In the genomic region with DNA sequence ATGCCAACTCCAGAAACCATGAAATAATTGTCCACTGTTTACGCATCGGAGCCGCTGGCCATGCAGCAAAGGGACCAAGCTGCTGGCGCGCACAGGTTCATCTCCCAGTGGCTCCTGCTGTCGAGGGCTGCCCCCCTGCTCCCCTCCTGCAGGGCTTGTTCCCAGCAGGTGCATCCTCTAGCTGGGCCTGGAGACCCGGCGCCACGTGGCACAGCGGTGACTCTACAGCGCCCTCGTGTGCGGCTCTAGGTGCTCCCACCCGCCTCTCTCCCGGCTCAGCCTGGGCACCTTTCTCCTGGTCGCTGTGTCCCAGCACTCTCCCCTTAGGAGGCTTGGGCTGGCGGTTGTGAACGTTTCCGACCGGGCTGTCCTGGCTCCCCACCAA, we compare ENCODE assay signal across 15 cellular contexts. TPM values are rescaled to one million over a fixed set of nuclear protein-coding genes. Genes with fewer than 3 reads are reported as not detected.
DNase-seq lines count a peak whose midpoint lies in the region; ATAC-seq lines count a peak whose summit lies in the region.
"Had no signal": no experiment of that assay in that cellular context is flagged by ENCODE, and none has a peak within 500 bp of the region (broad histone marks: within the 10 kb centered on the region; RNA-seq: fewer than 3 reads in every experiment).

No MANE protein-coding gene starts in this region.

- no peak overlapping the region for H2AFZ ChIP-seq in neuronal stem cell (ENCODE audit: low read length)

- H3K9me3 Mint-ChIP-seq in activated naive CD8-positive, alpha-beta T cell treated with anti-CD3 and anti-CD28 coated beads for 36 hours: peaks cover 3% of the 10 kb centered on the region
- no peaks in the 10 kb centered on the region for H3K9me3 Mint-ChIP-seq in activated naive CD8-positive, alpha-beta T cell treated with anti-CD3 and anti-CD28 coated beads, Interleukin-2, amount 50 U/mL, for 24 hours
- H3K9me3 Mint-ChIP-seq: CD4-positive, alpha-beta T cell; T-cell had no signal

- H3K4me2 ChIP-seq in neuronal stem cell (ENCODE audit: insufficient read depth, low read length, poor library complexity, severe bottlenecking): no peak overlapping the region

- peaks cover 1% of the 10 kb centered on the region for H3K27me3 ChIP-seq in H7 (ENCODE audit: control insufficient read depth, insufficient read depth, low read length)
- no peaks in the 10 kb centered on the region for H3K27me3 ChIP-seq in neuronal stem cell (ENCODE audit: control insufficient read depth in 3 of 3, insufficient read depth in 3 of 3, low read depth in 1 of 3, low read length in 3 of 3)

- no peaks in the 10 kb centered on the region for H3K4me1 ChIP-seq in neuronal stem cell (ENCODE audit: control insufficient read depth in 2 of 2, insufficient read depth in 1 of 2, low read depth in 1 of 2, low read length in 2 of 2)

- peak overlapping the region; percentile 8 for H3K27ac Mint-ChIP-seq in activated naive CD8-positive, alpha-beta T cell treated with anti-CD3 and anti-CD28 coated beads for 36 hours
- no peak overlapping the region for H3K27ac Mint-ChIP-seq in activated naive CD8-positive, alpha-beta T cell treated with anti-CD3 and anti-CD28 coated beads, Interleukin-2, amount 50 U/mL, for 24 hours
- peak overlapping the region; percentile 27 for H3K27ac Mint-ChIP-seq in T-helper 17 cell
- H3K27ac Mint-ChIP-seq: CD4-positive, alpha-beta T cell; T-cell had no signal

- H3K36me3 ChIP-seq in H7 (replicated peaks; ENCODE audit: control insufficient read depth, insufficient read depth, low read length) (no peaks in the 10 kb centered on the region), neuronal stem cell (replicated peaks in 1 of 2; ENCODE audit: control insufficient read depth in 2 of 2, insufficient read depth in 2 of 2, low read length in 2 of 2) (no peaks in the 10 kb centered on the region)

- peak overlapping the region; percentile 90 for H2AK5ac ChIP-seq in neuronal stem cell (ENCODE audit: low read depth, low read length)

- no peak overlapping the region for H3K4ac ChIP-seq in neuronal stem cell (ENCODE audit: low read length)

- H3K23ac ChIP-seq in neuronal stem cell (ENCODE audit: low read depth, low read length, poor library complexity): no peak overlapping the region

- peak overlapping the region; percentile 89 for H2BK12ac ChIP-seq in neuronal stem cell (ENCODE audit: low read length)

- H3K27me3 Mint-ChIP-seq in activated naive CD8-positive, alpha-beta T cell treated with anti-CD3 and anti-CD28 coated beads for 36 hours: peaks cover 9% of the 10 kb centered on the region
- H3K27me3 Mint-ChIP-seq in activated naive CD8-positive, alpha-beta T cell treated with anti-CD3 and anti-CD28 coated beads, Interleukin-2, amount 50 U/mL, for 24 hours: peaks cover 10% of the 10 kb centered on the region
- peaks cover 11% of the 10 kb centered on the region for H3K27me3 Mint-ChIP-seq in T-helper 17 cell
- H3K27me3 Mint-ChIP-seq: CD4-positive, alpha-beta T cell had no signal

- DNase-seq in activated naive CD8-positive, alpha-beta T cell treated with anti-CD3 and anti-CD28 coated beads for 36 hours: no peak
- no peak for DNase-seq in activated naive CD8-positive, alpha-beta T cell treated with anti-CD3 and anti-CD28 coated beads, Interleukin-2, amount 50 U/mL, for 24 hours
- peak; percentile 72 for DNase-seq in H7
- no peak for DNase-seq in T-helper 17 cell
- no peak for DNase-seq in neuronal stem cell (ENCODE audit: low spot score)
- no peak for DNase-seq in stimulated activated CD4-positive, alpha-beta T cell treated with anti-CD3 and anti-CD28 coated beads, Interleukin-2, amount 100 ng/mL, for 24 hours
- DNase-seq in stimulated activated CD4-positive, alpha-beta T cell treated with anti-CD3 and anti-CD28 coated beads, Interleukin-4, amount 100 ng/mL, for 4 hours: no peak
- no peak for DNase-seq in RKO (ENCODE audit: low spot score)
- DNase-seq: CD4-positive, alpha-beta T cell; DMS79 treated with DMSO at 0.1 percent for 48 hours; NCI-H1694; NCI-H69; T-cell had no signal

- no peak overlapping the region for H2BK120ac ChIP-seq in neuronal stem cell (ENCODE audit: low read depth, low read length)

- H4K91ac ChIP-seq in neuronal stem cell (ENCODE audit: low read depth, low read length, poor library complexity): peak overlapping the region; percentile 2

- peaks cover 3% of the 10 kb centered on the region for H3K79me1 ChIP-seq in neuronal stem cell (ENCODE audit: low read depth, low read length)

- H3K9ac ChIP-seq in neuronal stem cell (ENCODE audit: low read depth, low read length, poor library complexity): no peak overlapping the region

- H2BK5ac ChIP-seq in neuronal stem cell (ENCODE audit: low read length): peak overlapping the region; percentile 71

- H3K4me3 ChIP-seq in H7 (ENCODE audit: insufficient read depth, low read depth, low read length) (no peak overlapping the region), neuronal stem cell (ENCODE audit: low read length in 2 of 2) (no peak overlapping the region)

- no peak overlapping the region for H4K8ac ChIP-seq in neuronal stem cell (ENCODE audit: low read depth, low read length)

- peak overlapping the region; percentile 83 for H3K18ac ChIP-seq in neuronal stem cell (ENCODE audit: low read length)

- peaks cover 5% of the 10 kb centered on the region for H3K4me1 Mint-ChIP-seq in activated naive CD8-positive, alpha-beta T cell treated with anti-CD3 and anti-CD28 coated beads for 36 hours
- H3K4me1 Mint-ChIP-seq in activated naive CD8-positive, alpha-beta T cell treated with anti-CD3 and anti-CD28 coated beads, Interleukin-2, amount 50 U/mL, for 24 hours: peaks cover 12% of the 10 kb centered on the region
- H3K4me1 Mint-ChIP-seq in T-helper 17 cell: peaks cover 4% of the 10 kb centered on the region

- peak overlapping the region; percentile 64 for H3K14ac ChIP-seq in neuronal stem cell (ENCODE audit: low read length)

- peaks cover 2% of the 10 kb centered on the region for H3K36me3 Mint-ChIP-seq in activated naive CD8-positive, alpha-beta T cell treated with anti-CD3 and anti-CD28 coated beads for 36 hours
- H3K36me3 Mint-ChIP-seq in activated naive CD8-positive, alpha-beta T cell treated with anti-CD3 and anti-CD28 coated beads, Interleukin-2, amount 50 U/mL, for 24 hours (ENCODE audit: low read depth): no peaks in the 10 kb centered on the region
- no peaks in the 10 kb centered on the region for H3K36me3 Mint-ChIP-seq in T-helper 17 cell (ENCODE audit: low read depth)
- H3K36me3 Mint-ChIP-seq: T-cell had no signal

- ATAC-seq in activated naive CD8-positive, alpha-beta T cell treated with anti-CD3 and anti-CD28 coated beads, Interleukin-2, amount 50 U/mL, for 24 hours: no peak
- ATAC-seq in T-helper 17 cell: no peak
- ATAC-seq: T-cell had no signal

- peak overlapping the region; percentile 98 for H2BK15ac ChIP-seq in neuronal stem cell (ENCODE audit: low read length)

- WGBS in neuronal stem cell (ENCODE audit: extremely low coverage in 2 of 2, insufficient read length in 2 of 2, insufficient replicate concordance in 1 of 2), 2 donors: no CpG with 5 or more reads among the region's 20 CpGs

- no peak overlapping the region for H3K27ac ChIP-seq in neuronal stem cell (replicated peaks; ENCODE audit: low read length)

- H3K4me3 Mint-ChIP-seq in activated naive CD8-positive, alpha-beta T cell treated with anti-CD3 and anti-CD28 coated beads for 36 hours: no peak overlapping the region
- no peak overlapping the region for H3K4me3 Mint-ChIP-seq in activated naive CD8-positive, alpha-beta T cell treated with anti-CD3 and anti-CD28 coated beads, Interleukin-2, amount 50 U/mL, for 24 hours
- no peak overlapping the region for H3K4me3 Mint-ChIP-seq in T-helper 17 cell
- H3K4me3 Mint-ChIP-seq: CD4-positive, alpha-beta T cell; T-cell had no signal

- H3K9me3 ChIP-seq in T-helper 17 cell (ENCODE audit: control insufficient read depth, low read length, poor library complexity, severe bottlenecking) (no peaks in the 10 kb centered on the region), neuronal stem cell (replicated peaks in 1 of 2; ENCODE audit: control insufficient read depth in 2 of 2, insufficient read depth in 1 of 2, low read depth in 1 of 2, low read length in 2 of 2) (peaks cover 8 to 27% of the 10 kb centered on the region in 2 donors)

RNA-seq across cellular contexts. Expression of a gene that starts 37.5 kb away (rescaled TPM):
- 10 to 100 TPM; 67.8 TPM for total RNA-seq in activated naive CD8-positive, alpha-beta T cell treated with anti-CD3 and anti-CD28 coated beads for 36 hours
- 62.8 and 78.6 TPM in 2 replicates for total RNA-seq in H7 (2014; rRNA removed; shearing (Covaris generic))
- total RNA-seq in T-helper 17 cell: 10 to 100 TPM; 61.0 to 76.1 TPM
- polyA plus RNA-seq in neuronal stem cell (2013, experiment 1 of 2): 19.0 TPM
- polyA plus RNA-seq in neuronal stem cell (2013, experiment 2 of 2): 19.6 TPM

RNA-seq across cellular contexts. Expression of a gene that starts 47.3 kb away (rescaled TPM):
- total RNA-seq in activated naive CD8-positive, alpha-beta T cell treated with anti-CD3 and anti-CD28 coated beads for 36 hours: not detected
- total RNA-seq in H7 (2014; rRNA removed; shearing (Covaris generic)): 1.9 and 3.2 TPM in 2 replicates
- total RNA-seq in T-helper 17 cell: not detected
- 3.0 TPM for polyA plus RNA-seq in neuronal stem cell (2013, experiment 1 of 2)
- polyA plus RNA-seq in neuronal stem cell (2013, experiment 2 of 2): 2.8 TPM
- total RNA-seq: CD4-positive, alpha-beta T cell; LHCN-M2; RPMI7951; T-cell had no signal
